ENCODE assay signal across 17 cellular contexts in the genomic region with DNA sequence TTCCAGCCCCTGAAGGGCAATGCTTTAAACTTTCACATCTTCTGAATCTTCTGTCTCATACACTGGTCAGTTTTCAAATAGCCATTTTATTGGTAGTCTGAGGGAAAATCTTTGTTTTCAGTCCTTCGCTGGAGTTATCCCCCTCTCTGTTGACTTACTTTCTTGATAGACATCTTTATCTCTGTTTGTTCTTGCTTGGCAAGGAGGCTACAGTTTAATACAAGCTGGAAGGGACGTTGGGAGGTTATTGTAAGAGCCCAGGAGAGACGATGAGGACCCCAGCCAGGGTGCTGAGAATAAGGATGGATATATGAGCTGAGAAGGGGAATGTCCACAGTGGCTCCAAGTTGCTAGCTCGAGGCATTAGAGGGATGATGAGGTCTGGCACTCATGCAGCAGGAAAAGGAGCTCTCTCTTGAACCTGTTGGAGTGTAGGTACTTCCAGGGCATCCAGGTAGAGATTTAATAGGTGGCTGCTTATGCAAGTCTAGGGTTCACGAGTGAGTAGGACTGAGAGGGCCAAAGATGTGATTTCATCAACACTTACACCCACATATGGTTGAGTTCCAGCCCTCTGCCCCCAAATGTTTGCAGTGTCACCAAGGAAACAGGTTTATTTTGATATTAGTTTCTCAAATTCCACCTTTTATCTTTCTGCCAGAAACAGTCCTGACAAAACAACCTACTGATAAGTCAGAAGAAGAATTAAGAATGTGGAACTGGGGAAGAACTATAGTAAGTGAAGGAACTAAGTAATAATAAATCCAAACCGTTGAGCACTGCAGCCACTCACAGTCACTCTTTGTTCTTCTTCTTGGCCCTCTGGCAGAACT.
A peak's percentile ranks its signal among the peaks of the same experiment; 100 is the strongest.
DNase-seq lines count a peak whose midpoint lies in the region; ATAC-seq and TF ChIP-seq lines count a peak whose summit lies in the region.
"Had no signal": no experiment of that assay in that cellular context is flagged by ENCODE, and none has a peak within 500 bp of the region (broad histone marks: within the 10 kb centered on the region; RNA-seq: fewer than 3 reads in every experiment).

No MANE protein-coding gene starts in this region.

- peak overlapping the region in 1 of 3 donors; percentile 33 for H3K27ac ChIP-seq in right lobe of liver
- H3K27ac ChIP-seq: BLaER1 treated with 17β-estradiol and CSF1 and Interleukin-3, amounts not matched to agents 10 nM and 100 nM had no signal

- 39% methylated on average over 6 of the region's 6 CpGs for WGBS in right lobe of liver (ENCODE audit: insufficient coverage, low coverage, low lambda C conversion rate, missing lambda C conversion rate)

- peak; percentile 4 for DNase-seq in NCI-H748 (lab: John Stamatoyannopoulos, UW; ENCODE audit: unreplicated experiment)
- no peak for DNase-seq in NCI-H748 treated with DMSO at 0.1 percent for 48 hours (lab: John Stamatoyannopoulos, UW)
- no peak for DNase-seq in left lobe of liver (ENCODE audit: low spot score)
- no peak for DNase-seq in right lobe of liver
- no peak for DNase-seq in stimulated activated CD4-positive, alpha-beta T cell treated with anti-CD3 and anti-CD28 coated beads, Interleukin-1b, Interleukin-23, amount 100 ng/mL, for 48 hours
- no peak for DNase-seq in cardiac septum (ENCODE audit: low spot score)
- DNase-seq in activated effector memory CD4-positive, alpha-beta T cell treated with anti-CD3 and anti-CD28 coated beads, Interleukin-2, amount 50 U/mL, for 16 hours, result no peak
- DNase-seq: 8988T; Calu3; CD8-positive, alpha-beta T cell; DND-41; EL; GOT3; H7 had no signal

- H3K4me1 ChIP-seq in right lobe of liver, result peaks cover 0 to 11% (median 4%) of the 10 kb centered on the region in 4 donors
- H3K4me1 ChIP-seq: BLaER1 treated with 17β-estradiol and CSF1 and Interleukin-3, amounts not matched to agents 10 nM and 100 nM had no signal

- TF ChIP-seq POLR2A in right lobe of liver (IDR thresholded peaks at IDR 0.05), result no peak

- no peaks in the 10 kb centered on the region for H3K27me3 ChIP-seq in right lobe of liver
- H3K27me3 ChIP-seq: BLaER1 treated with 17β-estradiol and CSF1 and Interleukin-3, amounts not matched to agents 10 nM and 100 nM had no signal

- no peak for TF ChIP-seq CTCF in right lobe of liver (IDR thresholded peaks at IDR 0.05)

- no peaks in the 10 kb centered on the region for H3K36me3 ChIP-seq in right lobe of liver
- H3K36me3 ChIP-seq: BLaER1 treated with 17β-estradiol and CSF1 and Interleukin-3, amounts not matched to agents 10 nM and 100 nM had no signal

- H3K9me3 ChIP-seq in right lobe of liver, result no peaks in the 10 kb centered on the region

- no peak overlapping the region for H3K4me3 ChIP-seq in right lobe of liver
- H3K4me3 ChIP-seq: BLaER1 treated with 17β-estradiol and CSF1 and Interleukin-3, amounts not matched to agents 10 nM and 100 nM; GM12878 had no signal

- ATAC-seq in left lobe of liver (peak; percentile 69), right lobe of liver (peak; percentile 38 to 81 (median 61))
- ATAC-seq: CD8-positive, alpha-beta T cell; GM12878; HCT116 had no signal

- intact Hi-C loops in right lobe of liver (cut with DNase I) (no loop called here), cardiac septum (cut with DNase I) (no loop called here)
